Comparison of ENCODE assay signal across 8 cellular contexts in genomic region chr5:67234671-67235176, GRCh38. TPM values are rescaled to one million over a fixed set of nuclear protein-coding genes. Genes with fewer than 3 reads are reported as not detected.
A peak's percentile ranks its signal among the peaks of the same experiment; 100 is the strongest.
DNase-seq lines count a peak whose midpoint lies in the region; ATAC-seq and TF ChIP-seq lines count a peak whose summit lies in the region.

No MANE protein-coding gene starts in this region.

- POLR2A ChIA-PET in RWPE1 (lab: Yijun Ruan, JAX; ENCODE audit: low non-redundant PET): no interaction called here
- POLR2A ChIA-PET in T-cell (lab: Charles Lee): interaction anchor here in 1 of 2 donors (0.6 kb wide), 1 partner anchor 23 kb away, joined by 3 read pairs; no protein-coding TSS in a partner anchor

- peaks cover 0 to 2% (median 0%) of the 10 kb centered on the region in 3 donors for H3K4me1 Mint-ChIP-seq in T-cell

- no peaks in the 10 kb centered on the region for H3K36me3 Mint-ChIP-seq in T-cell

- CTCF ChIA-PET in RWPE1 (lab: Yijun Ruan, JAX): interaction anchor here (0.5 kb wide), 1 partner anchor 688 kb away, joined by 6 read pairs; no protein-coding TSS in a partner anchor
- CTCF ChIA-PET in T-cell (lab: Charles Lee): interaction anchor here in 1 of 2 donors (1.4 kb wide), 1 partner anchor 12 kb away, joined by 3 read pairs; no protein-coding TSS in a partner anchor

- no peak for ATAC-seq in GM21529 (IDR thresholded peaks at IDR 0.05; ENCODE audit: unreplicated experiment)
- ATAC-seq in HG03280 (IDR thresholded peaks at IDR 0.05; ENCODE audit: unreplicated experiment): no peak
- ATAC-seq in T-cell (replicated peaks in 1 of 4): no peak
- no peak for ATAC-seq in GM21737 (IDR thresholded peaks at IDR 0.05; ENCODE audit: unreplicated experiment)

- no peak overlapping the region for H3K27ac Mint-ChIP-seq in T-cell

- H3K27me3 Mint-ChIP-seq in T-cell: peaks cover 0 to 8% of the 10 kb centered on the region in 2 donors

- TF ChIP-seq CTCF in RWPE1 (conservative IDR thresholded peaks at IDR 0.05; ENCODE audit: low read depth) (no peak), fibroblast of villous mesenchyme (IDR thresholded peaks at IDR 0.05; ENCODE audit: insufficient read depth, low read depth, low read length) (no peak)

- no peaks in the 10 kb centered on the region for H3K9me3 Mint-ChIP-seq in T-cell

- no peak overlapping the region for H3K4me3 ChIP-seq in fibroblast of villous mesenchyme (ENCODE audit: low read depth, low read length)

- peak overlapping the region; percentile 80 for H3K27ac ChIP-seq in RWPE1

- DNase-seq in DMS 273 treated with DMSO at 0.1 percent for 48 hours (lab: John Stamatoyannopoulos, UW): peak; percentile 73
- DNase-seq in RWPE1 (ENCODE audit: low spot score): peak; percentile 64
- DNase-seq in fibroblast of villous mesenchyme (ENCODE audit: low read depth): peak; percentile 82
- DNase-seq in pulmonary artery endothelial cell (ENCODE audit: low read depth, low spot score): peak; percentile 75
- DNase-seq in T-cell: no peak

- H3K4me3 Mint-ChIP-seq in T-cell: no peak overlapping the region

RNA-seq across cellular contexts. Expression of gene CD180, which starts 38.1 kb away (rescaled TPM):
- total RNA-seq in fibroblast of villous mesenchyme: not detected in 2 replicates
- total RNA-seq in pulmonary artery endothelial cell: not detected in 2 replicates
- total RNA-seq in T-cell: 1 to 10 TPM in 2 of 5 donors, under 1 TPM in 3; 0.16 to 1.3 (median 0.73) TPM

Comparison
In these comparisons a context has a peak if more than half of its experiments do, and no peak if none do; other contexts are left out.
1. DNase-seq: peak in DMS 273 treated with DMSO at 0.1 percent for 48 hours (single experiment), RWPE1 (single experiment), fibroblast of villous mesenchyme (single experiment) and pulmonary artery endothelial cell (single experiment); none in T-cell (0 of 34).